In the genomic region with DNA sequence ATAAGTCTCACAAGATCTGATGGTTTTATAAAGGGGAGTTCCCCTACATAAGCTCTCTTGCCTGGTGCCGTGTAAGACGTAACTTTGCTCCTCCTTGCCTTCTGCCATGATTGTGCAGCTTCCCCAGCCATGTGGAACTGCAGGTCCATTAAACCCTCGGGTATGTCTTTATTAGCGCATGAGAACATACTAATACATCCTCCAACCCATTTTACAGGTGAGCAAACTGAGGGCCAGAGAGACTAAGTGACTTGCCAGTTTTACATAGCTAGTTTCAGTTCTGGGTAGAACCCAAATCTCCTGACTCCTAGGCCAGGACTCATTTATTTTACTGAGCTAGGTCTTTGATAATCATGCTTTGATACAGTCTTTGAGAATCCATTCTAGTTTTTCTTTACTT, we compare ENCODE assay signal across 22 cellular contexts.
DNase-seq lines count a peak whose midpoint lies in the region; ATAC-seq, FAIRE-seq and TF ChIP-seq lines count a peak whose summit lies in the region.
"Had no signal": no experiment of that assay in that cellular context is flagged by ENCODE, and none has a peak within 500 bp of the region (broad histone marks: within the 10 kb centered on the region; RNA-seq: fewer than 3 reads in every experiment).

No MANE protein-coding gene starts in this region.

- no peak for TF ChIP-seq CTCF in HepG2 (CRISPR knock-in tag; IDR thresholded peaks at IDR 0.05)
- no peak for TF ChIP-seq CTCF in right lobe of liver (IDR thresholded peaks at IDR 0.05)
- no peak for TF ChIP-seq CTCF in astrocyte (IDR thresholded peaks at IDR 0.05; ENCODE audit: insufficient read depth, low read depth, low read length)
- TF ChIP-seq CTCF in nephron (IDR thresholded peaks at IDR 0.05; ENCODE audit: unreplicated experiment in 3 of 3), result no peak
- no peak for TF ChIP-seq CTCF in mammary epithelial cell (conservative IDR thresholded peaks at IDR 0.05 in 1 of 2, IDR thresholded peaks at IDR 0.05 in 1 of 2; ENCODE audit: extremely low read depth in 1 of 2, insufficient read depth in 1 of 2, low read depth in 1 of 2, low read length in 2 of 2)

- FAIRE-seq in HepG2 (lab: Jason Lieb, UNC) (no peak), astrocyte (lab: Jason Lieb, UNC) (peak; percentile 5)
- FAIRE-seq: D721Med, G401.6, GM18507 had no signal

- no peak overlapping the region for H3K4me2 ChIP-seq in HepG2 (ENCODE audit: low read depth, low read length)
- no peak overlapping the region for H3K4me2 ChIP-seq in astrocyte (ENCODE audit: low read length)
- H3K4me2 ChIP-seq in mammary epithelial cell (ENCODE audit: insufficient read depth, low read depth, low read length), result no peak overlapping the region
- H3K4me2 ChIP-seq: A549; BLaER1 treated with 17β-estradiol and CSF1 and Interleukin-3, amounts not matched to agents 10 nM and 100 nM had no signal

- no peak overlapping the region for H3K4me3 Mint-ChIP-seq in astrocyte (ENCODE audit: unreplicated experiment)
- no peak overlapping the region for H3K4me3 Mint-ChIP-seq in nephron
- no peak overlapping the region for H3K4me3 Mint-ChIP-seq in activated naive CD8-positive, alpha-beta T cell treated with anti-CD3 and anti-CD28 coated beads, Interleukin-2, amount 50 U/mL, for 24 hours
- H3K4me3 Mint-ChIP-seq: B cell; CD4-positive, alpha-beta T cell; CD8-positive, alpha-beta T cell had no signal

- BruUV-seq in HepG2 (replicated peaks; lab: Mats Ljungman, UMichigan), result no TSS peak
- no TSS peak for BruUV-seq in mammary epithelial cell (replicated peaks; lab: Mats Ljungman, UMichigan)

- H3K27me3 ChIP-seq in HepG2 (ENCODE audit: control insufficient read depth in 1 of 2, insufficient read depth in 2 of 2, low read length in 2 of 2) (no peaks in the 10 kb centered on the region), right lobe of liver (no peaks in the 10 kb centered on the region), astrocyte (ENCODE audit: insufficient read depth, low read length) (no peaks in the 10 kb centered on the region), mammary epithelial cell (ENCODE audit: insufficient read depth, low read length) (no peaks in the 10 kb centered on the region)
- H3K27me3 ChIP-seq: BLaER1 treated with 17β-estradiol and CSF1 and Interleukin-3, amounts not matched to agents 10 nM and 100 nM had no signal

- POLR2A ChIA-PET in HepG2 (lab: Yijun Ruan, JAX), result no interaction called here

- H3K27ac ChIP-seq in HepG2 (ENCODE audit: extremely low read length, insufficient read depth, low read length) (no peak overlapping the region), right lobe of liver (no peak overlapping the region), astrocyte (ENCODE audit: low read depth, low read length) (no peak overlapping the region), mammary epithelial cell (ENCODE audit: insufficient read depth, low read depth, low read length) (no peak overlapping the region)
- H3K27ac ChIP-seq: 22Rv1; BLaER1 treated with 17β-estradiol and CSF1 and Interleukin-3, amounts not matched to agents 10 nM and 100 nM; C4-2B had no signal

- ATAC-seq in HepG2 (no peak), right lobe of liver (no peak), HG02885 (IDR thresholded peaks at IDR 0.05; ENCODE audit: poor library complexity, unreplicated experiment) (no peak)
- ATAC-seq in activated naive CD8-positive, alpha-beta T cell treated with anti-CD3 and anti-CD28 coated beads, Interleukin-2, amount 50 U/mL, for 24 hours, result no peak
- ATAC-seq: A549; CD8-positive, alpha-beta T cell had no signal

- dilution Hi-C loops in mammary epithelial cell (cut with HindIII; ENCODE audit: low sequenced_read_pairs), result loop anchor here (25.0 kb wide), 1 partner anchor 289 kb away; no protein-coding TSS in a partner anchor

- no peak overlapping the region for H3K4me3 ChIP-seq in HepG2 (replicated peaks in 1 of 3; ENCODE audit: insufficient read depth in 1 of 3, low read depth in 2 of 3, low read length in 3 of 3)
- H3K4me3 ChIP-seq in right lobe of liver, result no peak overlapping the region
- no peak overlapping the region for H3K4me3 ChIP-seq in astrocyte (ENCODE audit: insufficient read depth, low read depth, low read length)
- H3K4me3 ChIP-seq in mammary epithelial cell (replicated peaks in 1 of 3; ENCODE audit: insufficient read depth in 1 of 3, low read depth in 2 of 3, low read length in 3 of 3), result no peak overlapping the region
- H3K4me3 ChIP-seq: A549; BLaER1 treated with 17β-estradiol and CSF1 and Interleukin-3, amounts not matched to agents 10 nM and 100 nM had no signal

- H3K36me3 Mint-ChIP-seq in astrocyte (ENCODE audit: low read depth, unreplicated experiment) (peaks cover 1% of the 10 kb centered on the region), nephron (ENCODE audit: low read depth) (no peaks in the 10 kb centered on the region)
- peaks cover 3% of the 10 kb centered on the region for H3K36me3 Mint-ChIP-seq in activated naive CD8-positive, alpha-beta T cell treated with anti-CD3 and anti-CD28 coated beads, Interleukin-2, amount 50 U/mL, for 24 hours (ENCODE audit: low read depth)
- H3K36me3 Mint-ChIP-seq: CD8-positive, alpha-beta T cell had no signal

- intact Hi-C loops in HepG2 (cut with micrococcal nuclease; ENCODE audit: unreplicated experiment) (no loop called here), right lobe of liver (cut with DNase I) (no loop called here), mammary epithelial cell (cut with micrococcal nuclease) (no loop called here)

- no peaks in the 10 kb centered on the region for H3K27me3 Mint-ChIP-seq in astrocyte (ENCODE audit: low read depth, unreplicated experiment)
- H3K27me3 Mint-ChIP-seq in nephron (ENCODE audit: low read depth), result no peaks in the 10 kb centered on the region
- H3K27me3 Mint-ChIP-seq in activated naive CD8-positive, alpha-beta T cell treated with anti-CD3 and anti-CD28 coated beads, Interleukin-2, amount 50 U/mL, for 24 hours, result no peaks in the 10 kb centered on the region
- H3K27me3 Mint-ChIP-seq: B cell; CD4-positive, alpha-beta T cell had no signal

- TF ChIP-seq POLR2A in HepG2 (IDR thresholded peaks at IDR 0.05; ENCODE audit: insufficient read depth in 1 of 2, low read depth in 2 of 2, low read length in 2 of 2) (no peak), right lobe of liver (IDR thresholded peaks at IDR 0.05) (no peak)

- TF ChIP-seq RAD21 in HepG2 (CRISPR knock-in tag; IDR thresholded peaks at IDR 0.05), result no peak

- 97% methylated on average over 4 of the region's 4 CpGs for WGBS in HepG2 (ENCODE audit: low lambda C conversion rate)
- WGBS in right lobe of liver (ENCODE audit: insufficient coverage, low coverage, low lambda C conversion rate, missing lambda C conversion rate), result 100% methylated on average over 2 of the region's 4 CpGs
- WGBS in mammary epithelial cell (ENCODE audit: low coverage, missing lambda C conversion rate), result 92% methylated on average over 4 of the region's 4 CpGs

- H2AFZ ChIP-seq in HepG2 (ENCODE audit: low read length), result no peak overlapping the region
- no peak overlapping the region for H2AFZ ChIP-seq in astrocyte (ENCODE audit: low read depth, low read length)
- no peak overlapping the region for H2AFZ ChIP-seq in mammary epithelial cell (ENCODE audit: low read depth, low read length)

- no peak overlapping the region for H3K27ac Mint-ChIP-seq in astrocyte (ENCODE audit: unreplicated experiment)
- H3K27ac Mint-ChIP-seq in nephron, result peak overlapping the region in 2 of 3 experiments; percentile 22 to 81
- H3K27ac Mint-ChIP-seq in activated naive CD8-positive, alpha-beta T cell treated with anti-CD3 and anti-CD28 coated beads, Interleukin-2, amount 50 U/mL, for 24 hours, result no peak overlapping the region
- H3K27ac Mint-ChIP-seq: B cell; CD4-positive, alpha-beta T cell; CD8-positive, alpha-beta T cell had no signal

- H4K20me1 ChIP-seq in HepG2 (ENCODE audit: insufficient read depth, low read length) (no peaks in the 10 kb centered on the region), astrocyte (ENCODE audit: insufficient read depth, low read length) (no peaks in the 10 kb centered on the region), mammary epithelial cell (ENCODE audit: insufficient read depth, low read length) (no peaks in the 10 kb centered on the region)
- H4K20me1 ChIP-seq: BLaER1 treated with 17β-estradiol and CSF1 and Interleukin-3, amounts not matched to agents 10 nM and 100 nM had no signal

- H3K9ac ChIP-seq in HepG2 (ENCODE audit: insufficient read depth, low read depth, low read length) (no peak overlapping the region), astrocyte (ENCODE audit: low read length) (no peak overlapping the region), mammary epithelial cell (ENCODE audit: insufficient read depth, low read length) (no peak overlapping the region)
- H3K9ac ChIP-seq: BLaER1 treated with 17β-estradiol and CSF1 and Interleukin-3, amounts not matched to agents 10 nM and 100 nM had no signal

- H3K9me3 ChIP-seq in HepG2 (ENCODE audit: low read length) (no peaks in the 10 kb centered on the region), right lobe of liver (no peaks in the 10 kb centered on the region), astrocyte (ENCODE audit: insufficient read depth, low read depth, low read length) (no peaks in the 10 kb centered on the region), mammary epithelial cell (replicated peaks; ENCODE audit: insufficient read depth, low read length) (no peaks in the 10 kb centered on the region)
- H3K9me3 ChIP-seq: Caco-2 had no signal

- H3K4me1 Mint-ChIP-seq in astrocyte (ENCODE audit: low read depth, unreplicated experiment) (peaks cover 11% of the 10 kb centered on the region), nephron (peaks cover 18% of the 10 kb centered on the region)
- no peaks in the 10 kb centered on the region for H3K4me1 Mint-ChIP-seq in activated naive CD8-positive, alpha-beta T cell treated with anti-CD3 and anti-CD28 coated beads, Interleukin-2, amount 50 U/mL, for 24 hours
- H3K4me1 Mint-ChIP-seq: B cell had no signal

- H3K36me3 ChIP-seq in HepG2 (replicated peaks in 1 of 2; ENCODE audit: control insufficient read depth in 1 of 2, insufficient read depth in 2 of 2, low read length in 2 of 2), result no peaks in the 10 kb centered on the region
- H3K36me3 ChIP-seq in right lobe of liver, result no peaks in the 10 kb centered on the region
- H3K36me3 ChIP-seq in astrocyte (ENCODE audit: insufficient read depth, low read length), result no peaks in the 10 kb centered on the region
- no peaks in the 10 kb centered on the region for H3K36me3 ChIP-seq in mammary epithelial cell (ENCODE audit: insufficient read depth, low read length)
- H3K36me3 ChIP-seq: BLaER1 treated with 17β-estradiol and CSF1 and Interleukin-3, amounts not matched to agents 10 nM and 100 nM had no signal

- CTCF ChIA-PET in HepG2 (lab: Yijun Ruan, JAX; ENCODE audit: low intra/inter-chr PET ratio, low total read pairs), result no interaction called here
- CTCF ChIA-PET in mammary epithelial cell (lab: Charles Lee; ENCODE audit: low non-redundant PET), result no interaction called here

- H3K79me2 ChIP-seq in HepG2 (ENCODE audit: insufficient read depth, low read length) (no peaks in the 10 kb centered on the region), astrocyte (ENCODE audit: insufficient read depth, low read length) (no peaks in the 10 kb centered on the region), mammary epithelial cell (ENCODE audit: insufficient read depth, low read length) (no peaks in the 10 kb centered on the region)

- DNase-seq in HepG2 (ENCODE audit: low spot score) (no peak), right lobe of liver (no peak), astrocyte (ENCODE audit: low read depth) (no peak), mammary epithelial cell (no peak)
- DNase-seq in activated naive CD8-positive, alpha-beta T cell treated with anti-CD3 and anti-CD28 coated beads, Interleukin-2, amount 50 U/mL, for 24 hours, result no peak
- DNase-seq: AML-193; Caco-2; Calu3; CD4-positive, alpha-beta T cell; CD8-positive, alpha-beta T cell; DMS79 treated with DMSO at 0.1 percent for 48 hours; GF-D8 had no signal

- H3K4me1 ChIP-seq in HepG2 (ENCODE audit: insufficient read depth, low read length) (peaks cover 7% of the 10 kb centered on the region), right lobe of liver (peaks cover 0 to 27% (median 4%) of the 10 kb centered on the region in 4 donors), astrocyte (ENCODE audit: insufficient read depth, low read length) (peaks cover 14% of the 10 kb centered on the region), mammary epithelial cell (ENCODE audit: insufficient read depth, low read length) (peaks cover 12% of the 10 kb centered on the region)
- H3K4me1 ChIP-seq: BLaER1 treated with 17β-estradiol and CSF1 and Interleukin-3, amounts not matched to agents 10 nM and 100 nM had no signal

- in situ Hi-C loops in HepG2 (cut with HindIII; ENCODE audit: extremely low pct_ligation_motif_present, low pct_unique_long_range_greater_than_20kb) (no loop called here), mammary epithelial cell (cut with MboI; ENCODE audit: low sequenced_read_pairs in 2 of 2) (no loop called here)

- TF ChIP-seq EP300 in HepG2 (IDR thresholded peaks at IDR 0.05; ENCODE audit: low read depth in 2 of 2, low read length in 2 of 2) (no peak), HepG2 (CRISPR knock-in tag; IDR thresholded peaks at IDR 0.05; ENCODE audit: borderline replicate concordance) (no peak)

- no peaks in the 10 kb centered on the region for H3K9me3 Mint-ChIP-seq in astrocyte (ENCODE audit: unreplicated experiment)
- H3K9me3 Mint-ChIP-seq in nephron, result no peaks in the 10 kb centered on the region
- H3K9me3 Mint-ChIP-seq in activated naive CD8-positive, alpha-beta T cell treated with anti-CD3 and anti-CD28 coated beads, Interleukin-2, amount 50 U/mL, for 24 hours, result peaks cover 1% of the 10 kb centered on the region

Comparison
In these comparisons a context has a peak if more than half of its experiments do, and no peak if none do; other contexts are left out.
1. H3K27ac Mint-ChIP-seq: peak in nephron (2 of 3); none in astrocyte (single experiment) and activated naive CD8-positive, alpha-beta T cell treated with anti-CD3 and anti-CD28 coated beads, Interleukin-2, amount 50 U/mL, for 24 hours (single experiment).